ENCODE assay signal across 22 cellular contexts in genomic region chrX:123753656-123754350, GRCh38. TPM values are rescaled to one million over a fixed set of nuclear protein-coding genes. Genes with fewer than 3 reads are reported as not detected.
DNase-seq lines count a peak whose midpoint lies in the region; ATAC-seq, FAIRE-seq and TF ChIP-seq lines count a peak whose summit lies in the region.
"Had no signal": no experiment of that assay in that cellular context is flagged by ENCODE, and none has a peak within 500 bp of the region (broad histone marks: within the 10 kb centered on the region; RNA-seq: fewer than 3 reads in every experiment).

No MANE protein-coding gene starts in this region.

- WGBS in K562 (ENCODE audit: insufficient coverage, low coverage, missing lambda C conversion rate), result 45% methylated on average over 5 of the region's 8 CpGs

- H3K4me1 Mint-ChIP-seq in CD4-positive, alpha-beta memory T cell, result no peaks in the 10 kb centered on the region

- TF ChIP-seq EP300 in K562 (IDR thresholded peaks at IDR 0.05; ENCODE audit: low read length), result no peak

- DNase-seq in NCI-H2107 treated with DMSO at 0.1 percent for 48 hours (lab: John Stamatoyannopoulos, UW; ENCODE audit: unreplicated experiment), result peak; percentile 2
- DNase-seq in NCI-H2107 (lab: John Stamatoyannopoulos, UW), result no peak
- DNase-seq in K562 (ENCODE audit: extremely low read depth in 1 of 4, low spot score in 3 of 4), result no peak
- no peak for DNase-seq in upper lobe of right lung
- DNase-seq in foreskin melanocyte, result no peak
- DNase-seq in activated gamma-delta T cell (lab: John Stamatoyannopoulos, UW), result no peak
- no peak for DNase-seq in CD4-positive, alpha-beta memory T cell
- DNase-seq: H7, Kasumi-1, MG63, NCI-H1048, NCI-H1436, NCI-H2029 treated with DMSO at 0.1 percent for 48 hours, NCI-H2171 treated with DMSO at 0.1 percent for 48 hours, NCI-H524 treated with DMSO at 0.1 percent for 48 hours, SIG-M5, SK-N-SH, T-helper 2 cell had no signal

- no peak for TF ChIP-seq RAD21 in K562 (CRISPR knock-in tag; conservative IDR thresholded peaks at IDR 0.05 in 1 of 2, IDR thresholded peaks at IDR 0.05 in 1 of 2)

- in situ Hi-C loops in K562 (cut with MboI), result no loop called here

- H2AFZ ChIP-seq in K562 (ENCODE audit: low read depth, low read length), result no peak overlapping the region

- H3K27ac Mint-ChIP-seq in CD4-positive, alpha-beta memory T cell, result no peak overlapping the region

- no peak for TF ChIP-seq CTCF in K562 (IDR thresholded peaks at IDR 0.05 in 2 of 3, conservative IDR thresholded peaks at IDR 0.05 in 1 of 3; ENCODE audit: insufficient read depth in 2 of 3, low read depth in 1 of 3, low read length in 3 of 3)
- TF ChIP-seq CTCF in upper lobe of right lung (IDR thresholded peaks at IDR 0.05), result no peak

- H4K20me1 ChIP-seq in K562 (replicated peaks; ENCODE audit: control insufficient read depth, insufficient read depth, low read length), result no peaks in the 10 kb centered on the region

- no peaks in the 10 kb centered on the region for H3K27me3 ChIP-seq in K562 (ENCODE audit: control insufficient read depth in 2 of 2, insufficient read depth in 2 of 2, low read length in 2 of 2)
- no peaks in the 10 kb centered on the region for H3K27me3 ChIP-seq in upper lobe of right lung
- H3K27me3 ChIP-seq in CD4-positive, alpha-beta memory T cell (ENCODE audit: insufficient read depth, low read length), result no peaks in the 10 kb centered on the region
- H3K27me3 ChIP-seq: MG63 had no signal

- intact Hi-C loops in K562 (cut with micrococcal nuclease) (no loop called here), upper lobe of right lung (cut with DNase I) (no loop called here)
- intact Hi-C loops in CD4-positive, alpha-beta memory T cell (cut with micrococcal nuclease), result no loop called here

- H3K27ac ChIP-seq in K562 (ENCODE audit: extremely low read depth, low read depth, low read length) (no peak overlapping the region), upper lobe of right lung (no peak overlapping the region)
- H3K27ac ChIP-seq in CD4-positive, alpha-beta memory T cell (ENCODE audit: low read depth, low read length), result no peak overlapping the region
- H3K27ac ChIP-seq: C4-2B had no signal

- no peak overlapping the region for H3K9ac ChIP-seq in K562 (ENCODE audit: insufficient read depth in 1 of 2, low read depth in 2 of 2, low read length in 2 of 2)
- H3K9ac ChIP-seq: SK-N-SH had no signal

- FAIRE-seq in K562 (lab: Jason Lieb, UNC), result no peak
- FAIRE-seq: GM19239 had no signal

- peaks cover 0 to 7% (median 0%) of the 10 kb centered on the region in 8 donors for H3K9me3 Mint-ChIP-seq in CD4-positive, alpha-beta memory T cell

- peak; percentile 45 for ATAC-seq in GM21529 (IDR thresholded peaks at IDR 0.05; ENCODE audit: unreplicated experiment)
- ATAC-seq in K562, result peak; percentile 31; the same call in 1 of the 3 replicates
- ATAC-seq in upper lobe of right lung, result peak; percentile 65
- ATAC-seq: Panc1 had no signal

- H3K4me1 ChIP-seq in K562 (replicated peaks in 1 of 2; ENCODE audit: control insufficient read depth in 2 of 2, insufficient read depth in 2 of 2, low read length in 2 of 2), result no peaks in the 10 kb centered on the region; a peak in 1 of 5 replicates
- no peaks in the 10 kb centered on the region for H3K4me1 ChIP-seq in upper lobe of right lung
- H3K4me1 ChIP-seq in CD4-positive, alpha-beta memory T cell (ENCODE audit: insufficient read depth, low read length), result no peaks in the 10 kb centered on the region

- POLR2A ChIA-PET in K562 (lab: Yijun Ruan, JAX), result interaction anchor here (1.0 kb wide), 1 partner anchor 21 kb away, joined by 3 read pairs; the partner anchor contains the start of gene THOC2
- POLR2A ChIA-PET in CD4-positive, alpha-beta memory T cell (lab: Charles Lee; ENCODE audit: partially characterized antibody), result no interaction called here

- H3K4me3 ChIP-seq in K562 (no peak overlapping the region), upper lobe of right lung (no peak overlapping the region)
- H3K4me3 ChIP-seq in CD4-positive, alpha-beta memory T cell (ENCODE audit: low read length in 2 of 2), result no peak overlapping the region
- H3K4me3 ChIP-seq: MG63 had no signal

- H3K4me3 Mint-ChIP-seq in CD4-positive, alpha-beta memory T cell, result no peak overlapping the region

- no TSS peak for BruUV-seq in K562 (replicated peaks; lab: Mats Ljungman, UMichigan)

- CTCF ChIA-PET in K562 (lab: Yijun Ruan, JAX; ENCODE audit: low intra/inter-chr PET ratio), result no interaction called here
- CTCF ChIA-PET in CD4-positive, alpha-beta memory T cell (lab: Charles Lee; ENCODE audit: partially characterized antibody), result no interaction called here

- H3K9me3 ChIP-seq in K562 (replicated peaks; ENCODE audit: control insufficient read depth, insufficient read depth, low read depth, low read length) (no peaks in the 10 kb centered on the region), upper lobe of right lung (no peaks in the 10 kb centered on the region)
- no peaks in the 10 kb centered on the region for H3K9me3 ChIP-seq in CD4-positive, alpha-beta memory T cell (ENCODE audit: control insufficient read depth in 1 of 2, low read length in 2 of 2)
- H3K9me3 ChIP-seq: MG63, SK-N-SH had no signal

- no peaks in the 10 kb centered on the region for H3K36me3 Mint-ChIP-seq in CD4-positive, alpha-beta memory T cell

- H3K4me2 ChIP-seq in K562 (ENCODE audit: insufficient read depth, low read length), result no peak overlapping the region
- H3K4me2 ChIP-seq: SK-N-SH had no signal

- no peaks in the 10 kb centered on the region for H3K36me3 ChIP-seq in K562 (ENCODE audit: control insufficient read depth, insufficient read depth, low read length)
- no peaks in the 10 kb centered on the region for H3K36me3 ChIP-seq in upper lobe of right lung
- H3K36me3 ChIP-seq in CD4-positive, alpha-beta memory T cell (ENCODE audit: insufficient read depth, low read length), result no peaks in the 10 kb centered on the region
- H3K36me3 ChIP-seq: MG63 had no signal

- no peak for TF ChIP-seq POLR2A in K562 (conservative IDR thresholded peaks at IDR 0.05)

- peaks cover 2 to 3% of the 10 kb centered on the region in 2 donors for H3K27me3 Mint-ChIP-seq in CD4-positive, alpha-beta memory T cell

- H3K9me1 ChIP-seq in K562 (ENCODE audit: control insufficient read depth, insufficient read depth, low read length), result no peaks in the 10 kb centered on the region

- no peaks in the 10 kb centered on the region for H3K79me2 ChIP-seq in K562 (ENCODE audit: control insufficient read depth, insufficient read depth, low read length)

TF ChIP-seq in K562, 482 proteins besides CTCF, POLR2A, EP300 and RAD21:
- no peak for TF ChIP-seq MYBL2 (IDR thresholded peaks at IDR 0.05; ENCODE audit: low read depth)
- no peak for TF ChIP-seq MYBL2 (CRISPR knock-in tag; IDR thresholded peaks at IDR 0.05; ENCODE audit: borderline replicate concordance)
- TF ChIP-seq ZNF263 (CRISPR knock-in tag; IDR thresholded peaks at IDR 0.05; ENCODE audit: borderline replicate concordance), result no peak
- no peak for TF ChIP-seq C11orf30 (IDR thresholded peaks at IDR 0.05; ENCODE audit: low read depth)
- TF ChIP-seq CREB1 (IDR thresholded peaks at IDR 0.05), result no peak
- TF ChIP-seq CREB1 (CRISPR knock-in tag; IDR thresholded peaks at IDR 0.05), result no peak
- TF ChIP-seq DNMT1 (IDR thresholded peaks at IDR 0.05), result no peak
- no peak for TF ChIP-seq ZNF764 (CRISPR knock-in tag; IDR thresholded peaks at IDR 0.05; ENCODE audit: low read depth)
- no peak for TF ChIP-seq KDM2B (CRISPR knock-in tag; IDR thresholded peaks at IDR 0.05)
- TF ChIP-seq ZNF79 (CRISPR knock-in tag; IDR thresholded peaks at IDR 0.05; ENCODE audit: low read depth), result no peak
- no peak for TF ChIP-seq HDAC8 (tag; IDR thresholded peaks at IDR 0.05)
- no peak for TF ChIP-seq ATF3 (IDR thresholded peaks at IDR 0.05)
- no peak for TF ChIP-seq ATF3 (CRISPR knock-in tag; conservative IDR thresholded peaks at IDR 0.05)
- no peak for TF ChIP-seq HDAC1 (IDR thresholded peaks at IDR 0.05)

RNA-seq across cellular contexts. Expression of gene THOC2, which starts 21.0 kb away (rescaled TPM):
- total RNA-seq in K562 (2011; cell fraction: chromatin; rRNA removed; ENCODE audit: low replicate concordance), result 149 and 864 TPM in 2 replicates
- 56.5 and 100 TPM in 2 replicates for total RNA-seq in K562 (2011; cell fraction: nucleolus; rRNA removed)
- total RNA-seq in K562 (2011; cell fraction: nucleoplasm; rRNA removed), result 222 and 243 TPM in 2 replicates
- total RNA-seq in K562 (2014; rRNA removed), result 119 and 162 TPM in 2 replicates
- 192 and 205 TPM in 2 replicates for total RNA-seq in K562 (2014; rRNA removed; fragmentation: Illumina TruSeq; extraction: Trizol)
- 183 and 201 TPM in 2 replicates for total RNA-seq in K562 (2015; rRNA removed; fragmentation: Illumina TruSeq; extraction: Trizol)
- 136 and 140 TPM in 2 replicates for total RNA-seq in K562 (2021)
- polyA plus RNA-seq in K562 (2011; rRNA removed), result 216 and 234 TPM in 2 replicates
- 26.0 and 61.6 TPM in 2 replicates for polyA plus RNA-seq in K562 (2011; cell fraction: cytosol; rRNA removed)
- 215 and 405 TPM in 2 replicates for polyA plus RNA-seq in K562 (2011; cell fraction: nucleus; rRNA removed)
- 70.0 and 75.4 TPM in 2 replicates for polyA plus RNA-seq in K562 (2012)
- polyA plus RNA-seq in K562 (2014; fragmentation: Illumina TruSeq; extraction: Trizol), result 157 and 192 TPM in 2 replicates
- polyA plus RNA-seq in K562 (2014; fragmentation: Nextera tagmentation; extraction: Ambion mirVana), result 100 to 1,000 TPM; 131 to 194 TPM
- polyA plus RNA-seq in K562 (2014; rRNA removed), result 162 and 170 TPM in 2 replicates
- polyA minus RNA-seq in K562 (2011; rRNA and poly(A)+ RNA removed), result 262 and 289 TPM in 2 replicates
- 50.3 and 64.3 TPM in 2 replicates for polyA minus RNA-seq in K562 (2011; cell fraction: cytosol; rRNA and poly(A)+ RNA removed)
- 206 and 429 TPM in 2 replicates for polyA minus RNA-seq in K562 (2011; cell fraction: nucleus; rRNA and poly(A)+ RNA removed)
- total RNA-seq in upper lobe of right lung, result 99.9 TPM
- 100 to 1,000 TPM; 100 to 104 TPM for total RNA-seq in CD4-positive, alpha-beta memory T cell
- polyA plus RNA-seq in CD4-positive, alpha-beta memory T cell, result 10 to 100 TPM; 22.0 to 43.7 TPM
